ENCODE assay signal across 8 cellular contexts in the genomic region with DNA sequence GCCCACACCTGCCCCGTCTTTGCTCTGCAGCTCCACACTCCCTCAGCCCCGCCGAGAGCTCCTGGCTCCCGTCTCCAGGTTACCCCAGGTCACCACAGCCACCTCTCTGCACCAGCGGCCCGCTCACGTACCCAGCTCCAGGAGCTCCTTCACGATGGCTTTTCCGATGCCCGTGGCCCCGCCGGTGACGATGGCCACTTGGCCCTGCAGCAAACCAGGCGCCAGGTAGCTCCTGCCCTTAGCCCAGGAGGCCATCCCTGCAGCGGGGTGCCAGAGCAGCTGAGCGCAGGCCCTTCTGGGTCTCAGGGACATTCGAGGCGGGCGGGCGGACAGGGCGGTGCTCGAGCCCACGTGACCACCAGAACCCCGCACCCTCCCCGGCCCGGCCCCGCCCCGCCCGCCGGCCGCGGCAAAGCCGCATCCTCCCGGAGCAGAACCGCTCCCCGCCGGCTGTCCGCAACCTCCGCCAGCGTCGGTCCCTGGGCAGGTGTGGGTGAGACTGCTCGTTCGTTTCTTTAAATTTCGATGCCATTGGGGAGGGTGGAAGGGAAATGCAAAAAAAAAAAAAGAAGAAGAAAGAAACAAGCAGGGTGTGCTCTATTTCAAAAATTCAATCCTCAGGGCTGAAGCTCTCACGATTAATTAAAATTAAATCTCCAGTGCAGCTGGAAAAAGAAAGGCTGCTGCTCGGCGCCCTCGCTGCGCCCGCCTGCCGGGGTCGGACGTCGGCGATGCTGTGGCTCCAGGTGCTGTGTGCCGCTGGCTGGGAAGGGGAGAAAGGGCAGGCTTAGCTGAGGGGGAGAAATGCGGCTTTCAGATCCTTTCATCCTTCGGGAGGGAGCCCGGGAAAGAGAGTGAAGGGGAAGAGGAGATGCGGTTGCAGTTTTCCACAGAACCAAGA. TPM values are rescaled to one million over a fixed set of nuclear protein-coding genes. Genes with fewer than 3 reads are reported as not detected.
DNase-seq lines count a peak whose midpoint lies in the region; ATAC-seq, FAIRE-seq and TF ChIP-seq lines count a peak whose summit lies in the region.

A gene (minus strand): TSS at position 323 of the 901 bp plus-strand sequence. CDS start 68 bp downstream, at position 255.
A gene with protein sequence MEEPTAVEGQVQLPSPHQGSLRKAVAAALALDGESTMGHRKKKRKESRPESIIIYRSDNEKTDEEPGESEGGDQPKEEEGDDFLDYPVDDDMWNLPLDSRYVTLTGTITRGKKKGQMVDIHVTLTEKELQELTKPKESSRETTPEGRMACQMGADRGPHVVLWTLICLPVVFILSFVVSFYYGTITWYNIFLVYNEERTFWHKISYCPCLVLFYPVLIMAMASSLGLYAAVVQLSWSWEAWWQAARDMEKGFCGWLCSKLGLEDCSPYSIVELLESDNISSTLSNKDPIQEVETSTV (plus strand): TSS at position 433 of the 901 bp plus-strand sequence. CDS start 14,045 bp downstream, outside the sequence.

- H3K27me3 ChIP-seq in CD8-positive, alpha-beta T cell (ENCODE audit: insufficient read depth, low read length), result no peaks in the 10 kb centered on the region
- peaks cover 8% of the 10 kb centered on the region in 2 experiments for H3K27me3 ChIP-seq in endothelial cell of umbilical vein (ENCODE audit: control insufficient read depth in 2 of 2, insufficient read depth in 2 of 2, low read length in 2 of 2)

- no peak for TF ChIP-seq POLR2A in endothelial cell of umbilical vein (IDR thresholded peaks at IDR 0.05; ENCODE audit: low read depth, low read length)

- peak within 1 kb of the TSS; percentile 95 for H3K4me3 Mint-ChIP-seq in CD8-positive, alpha-beta T cell

- FAIRE-seq in endothelial cell of umbilical vein (lab: Jason Lieb, UNC), result no peak

- TF ChIP-seq CTCF in CD8-positive, alpha-beta T cell (IDR thresholded peaks at IDR 0.05), result no peak
- TF ChIP-seq CTCF in endothelial cell of umbilical vein (IDR thresholded peaks at IDR 0.05; ENCODE audit: extremely low read depth in 1 of 2, insufficient read depth in 1 of 2, low read depth in 1 of 2, low read length in 2 of 2), result no peak

- peak; percentile 36 to 83 (median 68) for DNase-seq in CD8-positive, alpha-beta T cell
- peak; percentile 58 for DNase-seq in NOMO-1 treated with DMSO at 0.1 percent for 48 hours (lab: John Stamatoyannopoulos, UW; ENCODE audit: unreplicated experiment)
- DNase-seq in activated CD8-positive, alpha-beta memory T cell treated with anti-CD3 and anti-CD28 coated beads, Interleukin-2, amount 50 U/mL, for 4 hours, result peak; percentile 67
- DNase-seq in endothelial cell of umbilical vein (ENCODE audit: low read depth, low spot score), result peak; percentile 54
- DNase-seq in middle frontal gyrus (ENCODE audit: extremely low spot score, low spot score), result peak; percentile 63
- DNase-seq in stimulated activated CD8-positive, alpha-beta memory T cell treated with anti-CD3 and anti-CD28 coated beads, Interleukin-2, amount 100 ng/mL, for 1 hour (ENCODE audit: low read depth in 2 of 2), result peak; percentile 42 to 59

- peak within 1 kb of the TSS; percentile 45 for H3K9ac ChIP-seq in endothelial cell of umbilical vein (replicated peaks; ENCODE audit: extremely low read depth, insufficient read depth, low read length)

- peak within 1 kb of the TSS; percentile 66 for H3K27ac ChIP-seq in CD8-positive, alpha-beta T cell (ENCODE audit: low read depth, low read length)
- no peak within 1 kb of the TSS for H3K27ac ChIP-seq in endothelial cell of umbilical vein (ENCODE audit: insufficient read depth, low read depth, low read length)

- ATAC-seq in CD8-positive, alpha-beta T cell, result peak; percentile 81
- ATAC-seq in GM19452 (IDR thresholded peaks at IDR 0.05; ENCODE audit: unreplicated experiment) (peak; percentile 88), HG03558 (IDR thresholded peaks at IDR 0.05; ENCODE audit: extremely low read depth, unreplicated experiment) (peak; percentile 61)

- no peaks in the 10 kb centered on the region for H4K20me1 ChIP-seq in endothelial cell of umbilical vein (replicated peaks; ENCODE audit: control insufficient read depth, extremely low read depth, insufficient read depth, low read length)

- intact Hi-C loops in CD8-positive, alpha-beta T cell (cut with DNase I, micrococcal nuclease), result loop anchor here (1.0 to 10.0 kb wide), 5 partner anchors 23 to 767 kb away; a partner anchor contains a TSS
- intact Hi-C loops in endothelial cell of umbilical vein (cut with micrococcal nuclease), result no loop called here

- BruUV-seq in endothelial cell of umbilical vein (replicated peaks; lab: Mats Ljungman, UMichigan), result no TSS peak

- H3K9me3 ChIP-seq in CD8-positive, alpha-beta T cell (ENCODE audit: low read length), result no peaks in the 10 kb centered on the region
- H3K9me3 ChIP-seq in endothelial cell of umbilical vein (replicated peaks; ENCODE audit: control insufficient read depth, insufficient read depth, low read length), result no peaks in the 10 kb centered on the region

- peak within 1 kb of the TSS; percentile 90 for H3K4me3 ChIP-seq in CD8-positive, alpha-beta T cell (ENCODE audit: low read depth, low read length)
- H3K4me3 ChIP-seq in endothelial cell of umbilical vein (replicated peaks in 1 of 3; ENCODE audit: insufficient read depth in 1 of 3, low read depth in 1 of 3, low read length in 3 of 3), result peak within 1 kb of the TSS; percentile 56 to 68 (median 65)

- H2AFZ ChIP-seq in endothelial cell of umbilical vein (ENCODE audit: low read depth, low read length), result peak within 1 kb of the TSS; percentile 99

- no peaks in the 10 kb centered on the region for H3K9me3 Mint-ChIP-seq in CD8-positive, alpha-beta T cell

- no peaks in the 10 kb centered on the region for H3K36me3 Mint-ChIP-seq in CD8-positive, alpha-beta T cell

- H3K27ac Mint-ChIP-seq in CD8-positive, alpha-beta T cell, result peak within 1 kb of the TSS; percentile 93

- no peaks in the 10 kb centered on the region for H3K79me2 ChIP-seq in endothelial cell of umbilical vein (ENCODE audit: control insufficient read depth, insufficient read depth, low read length)

- no peaks in the 10 kb centered on the region for H3K36me3 ChIP-seq in CD8-positive, alpha-beta T cell (ENCODE audit: insufficient read depth, low read length)
- H3K36me3 ChIP-seq in endothelial cell of umbilical vein (ENCODE audit: control insufficient read depth in 2 of 2, extremely low read depth in 1 of 2, insufficient read depth in 2 of 2, low read length in 2 of 2), result no peaks in the 10 kb centered on the region

- H3K4me2 ChIP-seq in endothelial cell of umbilical vein (ENCODE audit: insufficient read depth, low read length), result peak within 1 kb of the TSS; percentile 80

- CTCF ChIA-PET in CD8-positive, alpha-beta T cell (lab: Charles Lee), result interaction anchor here (0.6 to 1.3 kb wide), 5 partner anchors 20 to 59 kb away, joined by 3 to 4 read pairs (median 3); no protein-coding TSS in a partner anchor
- CTCF ChIA-PET in endothelial cell of umbilical vein (lab: Charles Lee), result interaction anchor here (1.4 to 1.8 kb wide), 5 partner anchors 25 to 132 kb away, joined by 4 to 6 read pairs (median 4); no protein-coding TSS in a partner anchor

- H3K9me1 ChIP-seq in endothelial cell of umbilical vein (replicated peaks; ENCODE audit: control insufficient read depth, extremely low read depth, insufficient read depth, low read length), result no peaks in the 10 kb centered on the region

- dilution Hi-C loops in endothelial cell of umbilical vein (cut with MboI; ENCODE audit: extremely low pct_ligation_motif_present, low sequenced_read_pairs), result no loop called here

- no peaks in the 10 kb centered on the region for H3K27me3 Mint-ChIP-seq in CD8-positive, alpha-beta T cell (ENCODE audit: low read depth)

- H3K4me1 ChIP-seq in CD8-positive, alpha-beta T cell (ENCODE audit: insufficient read depth, low read length), result peaks cover 66% of the 10 kb centered on the region
- peaks cover 9% of the 10 kb centered on the region for H3K4me1 ChIP-seq in endothelial cell of umbilical vein (ENCODE audit: control insufficient read depth, extremely low read depth, insufficient read depth, low read length)

- H3K4me1 Mint-ChIP-seq in CD8-positive, alpha-beta T cell (ENCODE audit: low read depth), result peaks cover 66% of the 10 kb centered on the region

- POLR2A ChIA-PET in CD8-positive, alpha-beta T cell (lab: Charles Lee), result interaction anchor here (0.6 to 6.0 kb wide), 8 partner anchors 21 to 48 kb away, joined by 3 to 75 read pairs (median 3); a partner anchor contains a TSS
- POLR2A ChIA-PET in endothelial cell of umbilical vein (lab: Charles Lee), result interaction anchor here (0.9 kb wide), 1 partner anchor 29 kb away, joined by 3 read pairs; no protein-coding TSS in a partner anchor

TF ChIP-seq in endothelial cell of umbilical vein, 7 proteins besides CTCF, POLR2A, EP300 and RAD21:
- TF ChIP-seq EZH2 (IDR thresholded peaks at IDR 0.05; ENCODE audit: borderline replicate concordance, low read depth, low read length, severe bottlenecking), result peak; percentile 47
- no peak for TF ChIP-seq GATA2 (IDR thresholded peaks at IDR 0.05; ENCODE audit: insufficient read depth, insufficient read length, low read depth, low read length)
- no peak for TF ChIP-seq MYC (IDR thresholded peaks at IDR 0.05; ENCODE audit: low read depth, low read length)
TF ChIP-seq in endothelial cell of umbilical vein: peak in this region for 1.

RNA-seq across cellular contexts. Expression of the first gene that starts in this region (rescaled TPM):
- 1 to 10 TPM; 5.9 to 6.4 TPM for total RNA-seq in CD8-positive, alpha-beta T cell
- total RNA-seq in endothelial cell of umbilical vein, result 5.4 and 6.2 TPM in 2 replicates
- 4.1 and 4.7 TPM in 2 replicates for polyA plus RNA-seq in endothelial cell of umbilical vein
- 4.4 and 5.3 TPM in 2 replicates for polyA plus RNA-seq in endothelial cell of umbilical vein (2011; cell fraction: cytosol; rRNA removed)
- 3.4 and 4.4 TPM in 2 replicates for polyA plus RNA-seq in endothelial cell of umbilical vein (2011; cell fraction: nucleus; rRNA removed)
- 6.1 and 7.7 TPM in 2 replicates for polyA plus RNA-seq in endothelial cell of umbilical vein (2012)
- polyA minus RNA-seq in endothelial cell of umbilical vein, result 1.9 and 6.0 TPM in 2 replicates
- 3.5 TPM for polyA minus RNA-seq in endothelial cell of umbilical vein (2011; cell fraction: cytosol; rRNA and poly(A)+ RNA removed)
- polyA minus RNA-seq in endothelial cell of umbilical vein (2011; cell fraction: nucleus; rRNA and poly(A)+ RNA removed), result 2.7 and 4.8 TPM in 2 replicates

RNA-seq across cellular contexts. Expression of the second gene that starts in this region (rescaled TPM):
- total RNA-seq in CD8-positive, alpha-beta T cell, result not detected
- total RNA-seq in endothelial cell of umbilical vein, result 0.20 TPM in 1 of 2 replicates, not detected in the other
- not detected in 2 replicates for polyA plus RNA-seq in endothelial cell of umbilical vein
- polyA plus RNA-seq in endothelial cell of umbilical vein (2011; cell fraction: cytosol; rRNA removed), result not detected in 2 replicates
- polyA plus RNA-seq in endothelial cell of umbilical vein (2011; cell fraction: nucleus; rRNA removed), result not detected in 2 replicates
- polyA plus RNA-seq in endothelial cell of umbilical vein (2012), result 0.07 and 0.18 TPM in 2 replicates
- polyA minus RNA-seq in endothelial cell of umbilical vein, result not detected in 2 replicates
- polyA minus RNA-seq in endothelial cell of umbilical vein (2011; cell fraction: cytosol; rRNA and poly(A)+ RNA removed), result not detected
- not detected in 2 replicates for polyA minus RNA-seq in endothelial cell of umbilical vein (2011; cell fraction: nucleus; rRNA and poly(A)+ RNA removed)
